ENCODE assay signal across 19 cellular contexts in the genomic region with DNA sequence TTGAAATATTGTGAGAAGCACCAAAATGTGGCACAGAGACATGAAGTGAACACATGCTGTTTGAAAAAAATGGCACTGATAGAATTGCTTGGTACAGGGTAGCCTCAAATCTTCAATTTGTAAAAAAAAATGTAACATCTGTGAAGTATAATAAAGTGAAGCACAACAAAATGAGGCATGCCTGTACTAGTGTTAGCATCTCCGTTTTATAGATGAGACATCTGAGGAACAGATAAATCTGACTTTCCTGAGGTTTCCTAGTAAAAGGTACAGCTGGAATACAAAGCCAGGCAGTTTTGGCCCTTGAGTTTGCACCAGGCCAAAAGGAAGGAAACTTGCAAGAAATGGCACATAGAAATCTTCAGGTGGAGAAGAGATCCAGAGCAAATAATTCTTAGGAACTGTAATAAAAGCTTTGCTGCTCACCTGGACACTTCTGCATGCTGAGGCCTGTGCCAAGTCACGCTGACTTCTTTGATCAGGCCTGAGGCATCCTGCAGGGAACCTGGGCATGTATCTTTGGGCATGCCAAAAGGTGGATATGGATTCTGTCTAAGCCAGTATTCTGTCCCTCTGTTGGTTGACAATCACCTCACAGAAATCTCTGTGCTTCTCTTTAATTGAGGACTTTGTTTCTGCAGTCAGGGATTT.
"Had no signal": no experiment of that assay in that cellular context is flagged by ENCODE, and none has a peak within 500 bp of the region (broad histone marks: within the 10 kb centered on the region; RNA-seq: fewer than 3 reads in every experiment).

No MANE protein-coding gene starts in this region.

- FAIRE-seq: islet of Langerhans had no signal

- DNase-seq: activated CD4-positive, alpha-beta T cell treated with anti-CD3 and anti-CD28 coated beads for 4 hours; activated CD4-positive, alpha-beta T cell treated with anti-CD3 and anti-CD28 coated beads, Interleukin-2, amount 50 U/mL, for 4 hours; activated naive CD4-positive, alpha-beta T cell; activated T-cell treated with anti-CD3 and anti-CD28 coated beads for 4 hours; activated T-cell treated with anti-CD3 and anti-CD28 coated beads, Interleukin-2, amount 50 U/mL, for 72 hours; cerebellar nuclear complex; effector memory CD4-positive, alpha-beta T cell; foreskin melanocyte; left ventricle myocardium inferior; right lobe of liver; stimulated activated CD4-positive, alpha-beta T cell treated with anti-CD3 and anti-CD28 coated beads, Interleukin-12 subunit alpha, Interleukin-12 subunit beta, amount 100 ng/mL, for 4 hours; stimulated activated CD4-positive, alpha-beta T cell treated with anti-CD3 and anti-CD28 coated beads, Interleukin-4, amount 100 ng/mL, for 1 hour; stimulated activated naive CD8-positive, alpha-beta T cell treated with anti-CD3 and anti-CD28 coated beads, Interleukin-15, Interleukin-2, amounts not matched to agents 100 U/mL and 50 U/mL, for 24 hours; testis; transverse colon had no signal

- H3K4me1 ChIP-seq: left ventricle myocardium inferior, right lobe of liver, testis, transverse colon had no signal

- H3K36me3 ChIP-seq: left ventricle myocardium inferior, right lobe of liver, transverse colon had no signal

- H3K9me3 ChIP-seq: left ventricle myocardium inferior, right lobe of liver, transverse colon had no signal

- H3K27ac ChIP-seq: coronary artery, dorsolateral prefrontal cortex, left ventricle myocardium inferior, right lobe of liver, testis, transverse colon had no signal

- ATAC-seq: activated naive CD4-positive, alpha-beta T cell treated with anti-CD3 and anti-CD28 coated beads, Interleukin-2, amount 50 U/mL, for 72 hours; activated T-cell treated with anti-CD3 and anti-CD28 coated beads, Interleukin-2, amount 50 U/mL, for 72 hours; right lobe of liver; stimulated activated naive CD8-positive, alpha-beta T cell treated with anti-CD3 and anti-CD28 coated beads, Interleukin-15, Interleukin-2, amounts not matched to agents 100 U/mL and 50 U/mL, for 24 hours had no signal

- H3K4me3 ChIP-seq: coronary artery, dorsolateral prefrontal cortex, left ventricle myocardium inferior, right lobe of liver, testis, transverse colon had no signal

- H3K27me3 ChIP-seq: right lobe of liver, testis, transverse colon had no signal
